In the genomic region with DNA sequence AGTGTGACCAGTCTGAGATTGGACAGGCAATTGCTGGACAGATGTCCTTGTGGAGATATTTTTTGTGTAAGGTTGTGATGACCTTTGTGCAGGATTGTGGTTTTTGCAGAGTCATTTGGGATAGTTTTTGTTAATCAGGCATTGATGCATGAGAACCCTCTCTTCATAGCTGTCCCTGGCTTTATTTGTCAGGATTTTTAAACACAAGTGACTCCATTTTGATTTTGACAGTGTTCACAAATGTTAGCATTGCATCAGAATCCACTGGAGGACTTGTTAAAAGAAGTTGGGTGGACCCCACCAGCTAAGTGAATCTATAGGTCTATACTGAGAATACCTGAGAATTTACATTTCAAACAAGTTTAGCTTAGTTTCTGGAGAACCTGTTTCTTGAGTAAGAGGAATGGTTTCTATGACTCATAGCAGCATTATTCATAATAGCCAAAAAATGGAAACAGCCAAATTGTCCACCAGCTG, we compare ENCODE assay signal across 2 cellular contexts.
TF ChIP-seq lines count a peak whose summit lies in the region.

No MANE protein-coding gene starts in this region.

TF ChIP-seq in SK-N-SH treated with all-trans-retinoic acid at 6 μM for 48 hours, 23 proteins besides CTCF, POLR2A, EP300 and RAD21 (continued from another document):
- no peak for TF ChIP-seq CREB5 (CRISPR knock-in tag; IDR thresholded peaks at IDR 0.05; ENCODE audit: low read depth)
- TF ChIP-seq ZNF565 (CRISPR knock-in tag; conservative IDR thresholded peaks at IDR 0.05; ENCODE audit: low read depth) = no peak

TF ChIP-seq in K562, 482 proteins besides CTCF, POLR2A, EP300 and RAD21 (continued from another document and continues in another):
- TF ChIP-seq, protein P1, sequence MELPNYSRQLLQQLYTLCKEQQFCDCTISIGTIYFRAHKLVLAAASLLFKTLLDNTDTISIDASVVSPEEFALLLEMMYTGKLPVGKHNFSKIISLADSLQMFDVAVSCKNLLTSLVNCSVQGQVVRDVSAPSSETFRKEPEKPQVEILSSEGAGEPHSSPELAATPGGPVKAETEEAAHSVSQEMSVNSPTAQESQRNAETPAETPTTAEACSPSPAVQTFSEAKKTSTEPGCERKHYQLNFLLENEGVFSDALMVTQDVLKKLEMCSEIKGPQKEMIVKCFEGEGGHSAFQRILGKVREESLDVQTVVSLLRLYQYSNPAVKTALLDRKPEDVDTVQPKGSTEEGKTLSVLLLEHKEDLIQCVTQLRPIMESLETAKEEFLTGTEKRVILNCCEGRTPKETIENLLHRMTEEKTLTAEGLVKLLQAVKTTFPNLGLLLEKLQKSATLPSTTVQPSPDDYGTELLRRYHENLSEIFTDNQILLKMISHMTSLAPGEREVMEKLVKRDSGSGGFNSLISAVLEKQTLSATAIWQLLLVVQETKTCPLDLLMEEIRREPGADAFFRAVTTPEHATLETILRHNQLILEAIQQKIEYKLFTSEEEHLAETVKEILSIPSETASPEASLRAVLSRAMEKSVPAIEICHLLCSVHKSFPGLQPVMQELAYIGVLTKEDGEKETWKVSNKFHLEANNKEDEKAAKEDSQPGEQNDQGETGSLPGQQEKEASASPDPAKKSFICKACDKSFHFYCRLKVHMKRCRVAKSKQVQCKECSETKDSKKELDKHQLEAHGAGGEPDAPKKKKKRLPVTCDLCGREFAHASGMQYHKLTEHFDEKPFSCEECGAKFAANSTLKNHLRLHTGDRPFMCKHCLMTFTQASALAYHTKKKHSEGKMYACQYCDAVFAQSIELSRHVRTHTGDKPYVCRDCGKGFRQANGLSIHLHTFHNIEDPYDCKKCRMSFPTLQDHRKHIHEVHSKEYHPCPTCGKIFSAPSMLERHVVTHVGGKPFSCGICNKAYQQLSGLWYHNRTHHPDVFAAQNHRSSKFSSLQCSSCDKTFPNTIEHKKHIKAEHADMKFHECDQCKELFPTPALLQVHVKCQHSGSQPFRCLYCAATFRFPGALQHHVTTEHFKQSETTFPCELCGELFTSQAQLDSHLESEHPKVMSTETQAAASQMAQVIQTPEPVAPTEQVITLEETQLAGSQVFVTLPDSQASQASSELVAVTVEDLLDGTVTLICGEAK (IDR thresholded peaks at IDR 0.05) = no peak
- TF ChIP-seq, protein P1 (CRISPR knock-in tag; IDR thresholded peaks at IDR 0.05) = no peak
- TF ChIP-seq MAFG (tag; conservative IDR thresholded peaks at IDR 0.05) = peak; percentile 53
- TF ChIP-seq, protein P2, sequence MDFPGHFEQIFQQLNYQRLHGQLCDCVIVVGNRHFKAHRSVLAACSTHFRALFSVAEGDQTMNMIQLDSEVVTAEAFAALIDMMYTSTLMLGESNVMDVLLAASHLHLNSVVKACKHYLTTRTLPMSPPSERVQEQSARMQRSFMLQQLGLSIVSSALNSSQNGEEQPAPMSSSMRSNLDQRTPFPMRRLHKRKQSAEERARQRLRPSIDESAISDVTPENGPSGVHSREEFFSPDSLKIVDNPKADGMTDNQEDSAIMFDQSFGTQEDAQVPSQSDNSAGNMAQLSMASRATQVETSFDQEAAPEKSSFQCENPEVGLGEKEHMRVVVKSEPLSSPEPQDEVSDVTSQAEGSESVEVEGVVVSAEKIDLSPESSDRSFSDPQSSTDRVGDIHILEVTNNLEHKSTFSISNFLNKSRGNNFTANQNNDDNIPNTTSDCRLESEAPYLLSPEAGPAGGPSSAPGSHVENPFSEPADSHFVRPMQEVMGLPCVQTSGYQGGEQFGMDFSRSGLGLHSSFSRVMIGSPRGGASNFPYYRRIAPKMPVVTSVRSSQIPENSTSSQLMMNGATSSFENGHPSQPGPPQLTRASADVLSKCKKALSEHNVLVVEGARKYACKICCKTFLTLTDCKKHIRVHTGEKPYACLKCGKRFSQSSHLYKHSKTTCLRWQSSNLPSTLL (IDR thresholded peaks at IDR 0.05) = no peak
- TF ChIP-seq SAFB2 (IDR thresholded peaks at IDR 0.05; ENCODE audit: borderline replicate concordance, low read depth, low read length, severe bottlenecking) = no peak
- no peak for TF ChIP-seq PHTF2 (CRISPR knock-in tag; IDR thresholded peaks at IDR 0.05)
- peak; percentile 79 for TF ChIP-seq SMAD4 (CRISPR knock-in tag; conservative IDR thresholded peaks at IDR 0.05)
- TF ChIP-seq, protein P3, sequence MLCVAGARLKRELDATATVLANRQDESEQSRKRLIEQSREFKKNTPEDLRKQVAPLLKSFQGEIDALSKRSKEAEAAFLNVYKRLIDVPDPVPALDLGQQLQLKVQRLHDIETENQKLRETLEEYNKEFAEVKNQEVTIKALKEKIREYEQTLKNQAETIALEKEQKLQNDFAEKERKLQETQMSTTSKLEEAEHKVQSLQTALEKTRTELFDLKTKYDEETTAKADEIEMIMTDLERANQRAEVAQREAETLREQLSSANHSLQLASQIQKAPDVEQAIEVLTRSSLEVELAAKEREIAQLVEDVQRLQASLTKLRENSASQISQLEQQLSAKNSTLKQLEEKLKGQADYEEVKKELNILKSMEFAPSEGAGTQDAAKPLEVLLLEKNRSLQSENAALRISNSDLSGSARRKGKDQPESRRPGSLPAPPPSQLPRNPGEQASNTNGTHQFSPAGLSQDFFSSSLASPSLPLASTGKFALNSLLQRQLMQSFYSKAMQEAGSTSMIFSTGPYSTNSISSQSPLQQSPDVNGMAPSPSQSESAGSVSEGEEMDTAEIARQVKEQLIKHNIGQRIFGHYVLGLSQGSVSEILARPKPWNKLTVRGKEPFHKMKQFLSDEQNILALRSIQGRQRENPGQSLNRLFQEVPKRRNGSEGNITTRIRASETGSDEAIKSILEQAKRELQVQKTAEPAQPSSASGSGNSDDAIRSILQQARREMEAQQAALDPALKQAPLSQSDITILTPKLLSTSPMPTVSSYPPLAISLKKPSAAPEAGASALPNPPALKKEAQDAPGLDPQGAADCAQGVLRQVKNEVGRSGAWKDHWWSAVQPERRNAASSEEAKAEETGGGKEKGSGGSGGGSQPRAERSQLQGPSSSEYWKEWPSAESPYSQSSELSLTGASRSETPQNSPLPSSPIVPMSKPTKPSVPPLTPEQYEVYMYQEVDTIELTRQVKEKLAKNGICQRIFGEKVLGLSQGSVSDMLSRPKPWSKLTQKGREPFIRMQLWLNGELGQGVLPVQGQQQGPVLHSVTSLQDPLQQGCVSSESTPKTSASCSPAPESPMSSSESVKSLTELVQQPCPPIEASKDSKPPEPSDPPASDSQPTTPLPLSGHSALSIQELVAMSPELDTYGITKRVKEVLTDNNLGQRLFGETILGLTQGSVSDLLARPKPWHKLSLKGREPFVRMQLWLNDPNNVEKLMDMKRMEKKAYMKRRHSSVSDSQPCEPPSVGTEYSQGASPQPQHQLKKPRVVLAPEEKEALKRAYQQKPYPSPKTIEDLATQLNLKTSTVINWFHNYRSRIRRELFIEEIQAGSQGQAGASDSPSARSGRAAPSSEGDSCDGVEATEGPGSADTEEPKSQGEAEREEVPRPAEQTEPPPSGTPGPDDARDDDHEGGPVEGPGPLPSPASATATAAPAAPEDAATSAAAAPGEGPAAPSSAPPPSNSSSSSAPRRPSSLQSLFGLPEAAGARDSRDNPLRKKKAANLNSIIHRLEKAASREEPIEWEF (CRISPR knock-in tag; IDR thresholded peaks at IDR 0.05) = no peak
- TF ChIP-seq SIN3A (IDR thresholded peaks at IDR 0.05; ENCODE audit: borderline replicate concordance in 2 of 2, control insufficient read depth in 1 of 2, low read depth in 2 of 2, low read length in 2 of 2) = no peak
- peak; percentile 55; the same call in 1 of the 2 replicates for TF ChIP-seq CBFA2T3 (IDR thresholded peaks at IDR 0.05)
- TF ChIP-seq DDX20 (tag; IDR thresholded peaks at IDR 0.05; ENCODE audit: low read depth) = peak; percentile 71
- TF ChIP-seq, protein P4, sequence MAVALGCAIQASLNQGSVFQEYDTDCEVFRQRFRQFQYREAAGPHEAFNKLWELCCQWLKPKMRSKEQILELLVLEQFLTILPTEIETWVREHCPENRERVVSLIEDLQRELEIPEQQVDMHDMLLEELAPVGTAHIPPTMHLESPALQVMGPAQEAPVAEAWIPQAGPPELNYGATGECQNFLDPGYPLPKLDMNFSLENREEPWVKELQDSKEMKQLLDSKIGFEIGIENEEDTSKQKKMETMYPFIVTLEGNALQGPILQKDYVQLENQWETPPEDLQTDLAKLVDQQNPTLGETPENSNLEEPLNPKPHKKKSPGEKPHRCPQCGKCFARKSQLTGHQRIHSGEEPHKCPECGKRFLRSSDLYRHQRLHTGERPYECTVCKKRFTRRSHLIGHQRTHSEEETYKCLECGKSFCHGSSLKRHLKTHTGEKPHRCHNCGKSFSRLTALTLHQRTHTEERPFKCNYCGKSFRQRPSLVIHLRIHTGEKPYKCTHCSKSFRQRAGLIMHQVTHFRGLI (CRISPR knock-in tag; IDR thresholded peaks at IDR 0.05) = peak; percentile 50; the same call in 1 of the 2 replicates
- TF ChIP-seq ZNF174 (CRISPR knock-in tag; IDR thresholded peaks at IDR 0.05) = no peak
- TF ChIP-seq ZFPM2 (CRISPR knock-in tag; IDR thresholded peaks at IDR 0.05) = no peak
- TF ChIP-seq SOX6 (IDR thresholded peaks at IDR 0.05) = no peak
- no peak for TF ChIP-seq SNIP1 (IDR thresholded peaks at IDR 0.05; ENCODE audit: low read depth)
- TF ChIP-seq ZNF347 (CRISPR knock-in tag; IDR thresholded peaks at IDR 0.05; ENCODE audit: low read depth) = no peak
- TF ChIP-seq, protein P5, sequence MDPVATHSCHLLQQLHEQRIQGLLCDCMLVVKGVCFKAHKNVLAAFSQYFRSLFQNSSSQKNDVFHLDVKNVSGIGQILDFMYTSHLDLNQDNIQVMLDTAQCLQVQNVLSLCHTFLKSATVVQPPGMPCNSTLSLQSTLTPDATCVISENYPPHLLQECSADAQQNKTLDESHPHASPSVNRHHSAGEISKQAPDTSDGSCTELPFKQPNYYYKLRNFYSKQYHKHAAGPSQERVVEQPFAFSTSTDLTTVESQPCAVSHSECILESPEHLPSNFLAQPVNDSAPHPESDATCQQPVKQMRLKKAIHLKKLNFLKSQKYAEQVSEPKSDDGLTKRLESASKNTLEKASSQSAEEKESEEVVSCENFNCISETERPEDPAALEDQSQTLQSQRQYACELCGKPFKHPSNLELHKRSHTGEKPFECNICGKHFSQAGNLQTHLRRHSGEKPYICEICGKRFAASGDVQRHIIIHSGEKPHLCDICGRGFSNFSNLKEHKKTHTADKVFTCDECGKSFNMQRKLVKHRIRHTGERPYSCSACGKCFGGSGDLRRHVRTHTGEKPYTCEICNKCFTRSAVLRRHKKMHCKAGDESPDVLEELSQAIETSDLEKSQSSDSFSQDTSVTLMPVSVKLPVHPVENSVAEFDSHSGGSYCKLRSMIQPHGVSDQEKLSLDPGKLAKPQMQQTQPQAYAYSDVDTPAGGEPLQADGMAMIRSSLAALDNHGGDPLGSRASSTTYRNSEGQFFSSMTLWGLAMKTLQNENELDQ (CRISPR knock-in tag; IDR thresholded peaks at IDR 0.05; ENCODE audit: borderline replicate concordance) = no peak
- peak; percentile 76; the same call in 1 of the 2 replicates for TF ChIP-seq ZNF584 (CRISPR knock-in tag; IDR thresholded peaks at IDR 0.05; ENCODE audit: low read depth)
- TF ChIP-seq ZNF175 (CRISPR knock-in tag; IDR thresholded peaks at IDR 0.05; ENCODE audit: low read depth) = peak; percentile 88
- no peak for TF ChIP-seq ZNF133 (CRISPR knock-in tag; IDR thresholded peaks at IDR 0.05)
- TF ChIP-seq, protein P6, sequence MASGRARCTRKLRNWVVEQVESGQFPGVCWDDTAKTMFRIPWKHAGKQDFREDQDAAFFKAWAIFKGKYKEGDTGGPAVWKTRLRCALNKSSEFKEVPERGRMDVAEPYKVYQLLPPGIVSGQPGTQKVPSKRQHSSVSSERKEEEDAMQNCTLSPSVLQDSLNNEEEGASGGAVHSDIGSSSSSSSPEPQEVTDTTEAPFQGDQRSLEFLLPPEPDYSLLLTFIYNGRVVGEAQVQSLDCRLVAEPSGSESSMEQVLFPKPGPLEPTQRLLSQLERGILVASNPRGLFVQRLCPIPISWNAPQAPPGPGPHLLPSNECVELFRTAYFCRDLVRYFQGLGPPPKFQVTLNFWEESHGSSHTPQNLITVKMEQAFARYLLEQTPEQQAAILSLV (tag; IDR thresholded peaks at IDR 0.05) = peak; percentile 46; the same call in 1 of the 2 replicates
- TF ChIP-seq, protein P7, sequence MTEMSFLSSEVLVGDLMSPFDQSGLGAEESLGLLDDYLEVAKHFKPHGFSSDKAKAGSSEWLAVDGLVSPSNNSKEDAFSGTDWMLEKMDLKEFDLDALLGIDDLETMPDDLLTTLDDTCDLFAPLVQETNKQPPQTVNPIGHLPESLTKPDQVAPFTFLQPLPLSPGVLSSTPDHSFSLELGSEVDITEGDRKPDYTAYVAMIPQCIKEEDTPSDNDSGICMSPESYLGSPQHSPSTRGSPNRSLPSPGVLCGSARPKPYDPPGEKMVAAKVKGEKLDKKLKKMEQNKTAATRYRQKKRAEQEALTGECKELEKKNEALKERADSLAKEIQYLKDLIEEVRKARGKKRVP (CRISPR knock-in tag; IDR thresholded peaks at IDR 0.05) = 0 out of 2 replicates have a peak, but pooled peaks have one; percentile 31
- TF ChIP-seq, protein P8, sequence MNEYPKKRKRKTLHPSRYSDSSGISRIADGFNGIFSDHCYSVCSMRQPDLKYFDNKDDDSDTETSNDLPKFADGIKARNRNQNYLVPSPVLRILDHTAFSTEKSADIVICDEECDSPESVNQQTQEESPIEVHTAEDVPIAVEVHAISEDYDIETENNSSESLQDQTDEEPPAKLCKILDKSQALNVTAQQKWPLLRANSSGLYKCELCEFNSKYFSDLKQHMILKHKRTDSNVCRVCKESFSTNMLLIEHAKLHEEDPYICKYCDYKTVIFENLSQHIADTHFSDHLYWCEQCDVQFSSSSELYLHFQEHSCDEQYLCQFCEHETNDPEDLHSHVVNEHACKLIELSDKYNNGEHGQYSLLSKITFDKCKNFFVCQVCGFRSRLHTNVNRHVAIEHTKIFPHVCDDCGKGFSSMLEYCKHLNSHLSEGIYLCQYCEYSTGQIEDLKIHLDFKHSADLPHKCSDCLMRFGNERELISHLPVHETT (CRISPR knock-in tag; conservative IDR thresholded peaks at IDR 0.05 in 1 of 2, IDR thresholded peaks at IDR 0.05 in 1 of 2) = peak in 1 of 2 experiments; percentile 70; a peak in 2 of 4 replicates
- peak; percentile 39; the same call in 1 of the 2 replicates for TF ChIP-seq FOSL1 (tag; conservative IDR thresholded peaks at IDR 0.05)
- TF ChIP-seq ZNF41 (CRISPR knock-in tag; conservative IDR thresholded peaks at IDR 0.05) = peak; percentile 78
